ENCODE assay signal across 1 cellular context in the genomic region with DNA sequence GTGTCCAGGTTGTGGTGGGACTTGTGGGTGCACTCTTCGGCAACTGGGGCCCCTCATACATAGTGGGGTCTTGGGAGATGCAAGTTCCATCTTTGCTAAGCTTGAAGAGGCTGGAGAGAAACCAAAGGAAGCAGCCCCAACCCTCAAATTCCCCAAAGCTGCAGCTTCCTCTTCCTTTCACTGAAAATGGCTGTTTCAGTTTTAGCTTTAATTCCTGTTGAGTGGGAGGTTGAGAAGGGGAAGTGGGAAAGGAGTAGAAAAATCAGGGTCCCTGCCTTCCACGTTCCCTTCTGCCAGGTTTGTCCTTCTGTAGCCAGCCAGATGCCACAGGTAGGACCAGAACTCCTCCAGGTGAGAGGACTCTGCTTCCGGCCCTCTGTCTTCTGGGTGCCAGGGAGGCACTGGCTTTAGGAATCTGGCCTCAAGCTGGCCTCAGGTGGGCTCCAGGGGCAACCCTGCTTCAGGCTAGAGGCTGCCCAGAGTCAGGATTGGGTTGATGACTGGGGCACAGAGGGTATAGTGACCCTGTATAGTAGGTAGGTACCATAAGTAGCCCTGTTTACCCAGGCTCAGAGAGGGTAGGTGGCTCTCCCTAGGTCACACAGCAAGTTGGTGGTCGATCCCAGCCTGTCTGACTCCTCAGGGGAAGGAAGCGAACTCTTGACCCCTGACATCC.
TF ChIP-seq lines count a peak whose summit lies in the region.

No MANE protein-coding gene starts in this region.

TF ChIP-seq in H1, 55 proteins besides CTCF, POLR2A, EP300 and RAD21:
- TF ChIP-seq HDAC6 (IDR thresholded peaks at IDR 0.05; ENCODE audit: low read depth, low read length), result no peak
- TF ChIP-seq RFX5 (IDR thresholded peaks at IDR 0.05; ENCODE audit: borderline replicate concordance, low read depth, low read length), result no peak
- TF ChIP-seq NANOG (IDR thresholded peaks at IDR 0.05; ENCODE audit: insufficient read depth, low read depth, low read length, poor library complexity, severe bottlenecking), result no peak
- TF ChIP-seq BCL11A (IDR thresholded peaks at IDR 0.05; ENCODE audit: low read depth in 2 of 2, low read length in 2 of 2), result no peak
- TF ChIP-seq, protein P1, sequence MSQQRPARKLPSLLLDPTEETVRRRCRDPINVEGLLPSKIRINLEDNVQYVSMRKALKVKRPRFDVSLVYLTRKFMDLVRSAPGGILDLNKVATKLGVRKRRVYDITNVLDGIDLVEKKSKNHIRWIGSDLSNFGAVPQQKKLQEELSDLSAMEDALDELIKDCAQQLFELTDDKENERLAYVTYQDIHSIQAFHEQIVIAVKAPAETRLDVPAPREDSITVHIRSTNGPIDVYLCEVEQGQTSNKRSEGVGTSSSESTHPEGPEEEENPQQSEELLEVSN (IDR thresholded peaks at IDR 0.05), result no peak
- TF ChIP-seq CHD2 (IDR thresholded peaks at IDR 0.05; ENCODE audit: low read length), result no peak
- TF ChIP-seq RXRA (IDR thresholded peaks at IDR 0.05; ENCODE audit: insufficient read depth, low read depth, low read length), result no peak; the same call in 1 of the 2 replicates
- TF ChIP-seq FOSL1 (IDR thresholded peaks at IDR 0.05; ENCODE audit: insufficient read depth, low read depth, low read length), result no peak
